11 cellular contexts compared by ENCODE assay signal in genomic region chr5:172793577-172794488, GRCh38. TPM values are rescaled to one million over a fixed set of nuclear protein-coding genes. Genes with fewer than 3 reads are reported as not detected.
DNase-seq lines count a peak whose midpoint lies in the region; ATAC-seq, FAIRE-seq and TF ChIP-seq lines count a peak whose summit lies in the region.
"Had no signal": no experiment of that assay in that cellular context is flagged by ENCODE, and none has a peak within 500 bp of the region (broad histone marks: within the 10 kb centered on the region; RNA-seq: fewer than 3 reads in every experiment).

No MANE protein-coding gene starts in this region.

- DNase-seq in Right ventricle myocardium superior (peak; percentile 50), left ventricle myocardium superior (no peak), right lobe of liver (peak in 2 of 3 donors; percentile 67 to 70), aorta (no peak), GM12892 (ENCODE audit: insufficient read length) (no peak), pons (ENCODE audit: low spot score) (no peak)
- DNase-seq: activated CD4-positive, alpha-beta T cell treated with anti-CD3 and anti-CD28 coated beads for 1 hour; effector CD8-positive, alpha-beta T cell had no signal

- H3K36me3 ChIP-seq in right lobe of liver (no peaks in the 10 kb centered on the region), aorta (ENCODE audit: control insufficient read depth in 1 of 2, insufficient read depth in 2 of 2, low read length in 1 of 2) (no peaks in the 10 kb centered on the region)
- H3K36me3 ChIP-seq: MG63 had no signal

- no peak for FAIRE-seq in GM12892 (lab: Jason Lieb, UNC)

- H3K4me3 ChIP-seq in right lobe of liver: no peak overlapping the region
- H3K4me3 ChIP-seq in aorta (ENCODE audit: low read length in 2 of 2): no peak overlapping the region
- H3K4me3 ChIP-seq: MG63 had no signal

- 68 to 83% (median 69%) methylated on average over 17 of the region's 17 CpGs for WGBS in adipose tissue, 3 donors
- 44% methylated on average over 15 of the region's 17 CpGs for WGBS in right lobe of liver (ENCODE audit: insufficient coverage, low coverage, low lambda C conversion rate, missing lambda C conversion rate)
- 41 to 46% methylated on average over 17 of the region's 17 CpGs for WGBS in aorta, 2 donors

- H3K4me1 ChIP-seq in right lobe of liver (peaks cover 0 to 30% (median 10%) of the 10 kb centered on the region in 4 donors), aorta (ENCODE audit: control insufficient read depth in 1 of 2, insufficient read depth in 2 of 2, low read length in 2 of 2) (peaks cover 0 to 3% of the 10 kb centered on the region in 2 donors)

- no peak for TF ChIP-seq CTCF in right lobe of liver (IDR thresholded peaks at IDR 0.05)

- H3K27ac ChIP-seq in adipose tissue (ENCODE audit: low read depth, low read length): peak overlapping the region; percentile 74
- H3K27ac ChIP-seq in right lobe of liver: peak overlapping the region; percentile 2 to 63 (median 39)
- H3K27ac ChIP-seq in aorta (ENCODE audit: low read depth in 1 of 2, low read length in 2 of 2): peak overlapping the region; percentile 77 to 99

- H3K27me3 ChIP-seq in right lobe of liver (no peaks in the 10 kb centered on the region), aorta (ENCODE audit: control insufficient read depth in 1 of 2, insufficient read depth in 2 of 2, low read length in 1 of 2) (no peaks in the 10 kb centered on the region)
- H3K27me3 ChIP-seq: MG63 had no signal

- TF ChIP-seq POLR2A in right lobe of liver (IDR thresholded peaks at IDR 0.05) (no peak), GM12892 (IDR thresholded peaks at IDR 0.05; ENCODE audit: low read depth, low read length) (no peak)

- intact Hi-C loops in Right ventricle myocardium superior (cut with DNase I): no loop called here
- intact Hi-C loops in left ventricle myocardium superior (cut with micrococcal nuclease): no loop called here
- intact Hi-C loops in right lobe of liver (cut with DNase I): no loop called here
- intact Hi-C loops in aorta (cut with DNase I): loop anchor here in 1 of 2 donors (2.0 kb wide), 1 partner anchor 21 kb away; no protein-coding TSS in a partner anchor

- ATAC-seq in Right ventricle myocardium superior (ENCODE audit: poor library complexity): no peak
- ATAC-seq in left ventricle myocardium superior: no peak
- ATAC-seq in right lobe of liver: peak; percentile 18 to 35 (median 25)
- no peak for ATAC-seq in aorta (ENCODE audit: low FRiP score)
- ATAC-seq in HG03280 (IDR thresholded peaks at IDR 0.05; ENCODE audit: unreplicated experiment): no peak

- H3K9me3 ChIP-seq in right lobe of liver (no peaks in the 10 kb centered on the region), aorta (ENCODE audit: control insufficient read depth, low read length) (no peaks in the 10 kb centered on the region)
- H3K9me3 ChIP-seq: MG63 had no signal

RNA-seq across cellular contexts. Expression of gene DUSP1, which starts 22.8 kb away (rescaled TPM):
- 122 TPM for total RNA-seq in Right ventricle myocardium superior
- 98.9 TPM for total RNA-seq in left ventricle myocardium superior
- polyA plus RNA-seq in adipose tissue: 1,000 to 10,000 TPM in 1 of 3 donors, 100 to 1,000 TPM in 2; 163 to 1,279 (median 758) TPM
- 100 to 1,000 TPM; 106 to 407 (median 232) TPM for total RNA-seq in right lobe of liver
- total RNA-seq in aorta: 1,000 to 10,000 TPM in 1 of 2 donors, 100 to 1,000 TPM in 1; 293 to 1,994 TPM
- 100 to 1,000 TPM; 178 to 515 TPM for polyA plus RNA-seq in aorta
- 4.0 TPM for polyA plus RNA-seq in GM12892 (2012; ENCODE audit: missing spikeins)

RNA-seq across cellular contexts. Expression of gene ERGIC1, which starts 40.2 kb away (rescaled TPM):
- 75.5 TPM for total RNA-seq in Right ventricle myocardium superior
- total RNA-seq in left ventricle myocardium superior: 81.4 TPM
- polyA plus RNA-seq in adipose tissue: 100 to 1,000 TPM in 2 of 3 donors, 10 to 100 TPM in 1; 66.5 to 123 (median 119) TPM
- 100 to 1,000 TPM; 103 to 264 (median 154) TPM for total RNA-seq in right lobe of liver
- 100 to 1,000 TPM; 135 to 170 TPM for total RNA-seq in aorta
- polyA plus RNA-seq in aorta: 100 to 1,000 TPM; 122 to 125 TPM
- polyA plus RNA-seq in GM12892 (2012; ENCODE audit: missing spikeins): 58.7 TPM

Comparison
In these comparisons a context has a peak if more than half of its experiments do, and no peak if none do; other contexts are left out.
1. DNase-seq: peak in Right ventricle myocardium superior (single experiment) and right lobe of liver (2 of 3); none in left ventricle myocardium superior (single experiment), aorta (0 of 2), GM12892 (single experiment) and pons (single experiment).
2. ATAC-seq: peak in right lobe of liver (4 of 4); none in Right ventricle myocardium superior (single experiment), left ventricle myocardium superior (single experiment), aorta (single experiment) and HG03280 (single experiment).
3. Peak in every context shown above with its lines, with median percentiles within 50 percentile points of each other: H3K27ac ChIP-seq.